Comparison of ENCODE assay signal across 1 cellular context in genomic region chr22:38317995-38318715, GRCh38.
TF ChIP-seq lines count a peak whose summit lies in the region.

No MANE protein-coding gene starts in this region.

TF ChIP-seq in HepG2, 621 proteins besides CTCF, POLR2A, EP300 and RAD21 (continued from another document and continues in another):
- TF ChIP-seq, protein P1, sequence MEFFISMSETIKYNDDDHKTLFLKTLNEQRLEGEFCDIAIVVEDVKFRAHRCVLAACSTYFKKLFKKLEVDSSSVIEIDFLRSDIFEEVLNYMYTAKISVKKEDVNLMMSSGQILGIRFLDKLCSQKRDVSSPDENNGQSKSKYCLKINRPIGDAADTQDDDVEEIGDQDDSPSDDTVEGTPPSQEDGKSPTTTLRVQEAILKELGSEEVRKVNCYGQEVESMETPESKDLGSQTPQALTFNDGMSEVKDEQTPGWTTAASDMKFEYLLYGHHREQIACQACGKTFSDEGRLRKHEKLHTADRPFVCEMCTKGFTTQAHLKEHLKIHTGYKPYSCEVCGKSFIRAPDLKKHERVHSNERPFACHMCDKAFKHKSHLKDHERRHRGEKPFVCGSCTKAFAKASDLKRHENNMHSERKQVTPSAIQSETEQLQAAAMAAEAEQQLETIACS (CRISPR knock-in tag; IDR thresholded peaks at IDR 0.05): peak; percentile 66
- no peak for TF ChIP-seq ZBTB1 (CRISPR knock-in tag; IDR thresholded peaks at IDR 0.05; ENCODE audit: borderline replicate concordance)
- TF ChIP-seq, protein P2, sequence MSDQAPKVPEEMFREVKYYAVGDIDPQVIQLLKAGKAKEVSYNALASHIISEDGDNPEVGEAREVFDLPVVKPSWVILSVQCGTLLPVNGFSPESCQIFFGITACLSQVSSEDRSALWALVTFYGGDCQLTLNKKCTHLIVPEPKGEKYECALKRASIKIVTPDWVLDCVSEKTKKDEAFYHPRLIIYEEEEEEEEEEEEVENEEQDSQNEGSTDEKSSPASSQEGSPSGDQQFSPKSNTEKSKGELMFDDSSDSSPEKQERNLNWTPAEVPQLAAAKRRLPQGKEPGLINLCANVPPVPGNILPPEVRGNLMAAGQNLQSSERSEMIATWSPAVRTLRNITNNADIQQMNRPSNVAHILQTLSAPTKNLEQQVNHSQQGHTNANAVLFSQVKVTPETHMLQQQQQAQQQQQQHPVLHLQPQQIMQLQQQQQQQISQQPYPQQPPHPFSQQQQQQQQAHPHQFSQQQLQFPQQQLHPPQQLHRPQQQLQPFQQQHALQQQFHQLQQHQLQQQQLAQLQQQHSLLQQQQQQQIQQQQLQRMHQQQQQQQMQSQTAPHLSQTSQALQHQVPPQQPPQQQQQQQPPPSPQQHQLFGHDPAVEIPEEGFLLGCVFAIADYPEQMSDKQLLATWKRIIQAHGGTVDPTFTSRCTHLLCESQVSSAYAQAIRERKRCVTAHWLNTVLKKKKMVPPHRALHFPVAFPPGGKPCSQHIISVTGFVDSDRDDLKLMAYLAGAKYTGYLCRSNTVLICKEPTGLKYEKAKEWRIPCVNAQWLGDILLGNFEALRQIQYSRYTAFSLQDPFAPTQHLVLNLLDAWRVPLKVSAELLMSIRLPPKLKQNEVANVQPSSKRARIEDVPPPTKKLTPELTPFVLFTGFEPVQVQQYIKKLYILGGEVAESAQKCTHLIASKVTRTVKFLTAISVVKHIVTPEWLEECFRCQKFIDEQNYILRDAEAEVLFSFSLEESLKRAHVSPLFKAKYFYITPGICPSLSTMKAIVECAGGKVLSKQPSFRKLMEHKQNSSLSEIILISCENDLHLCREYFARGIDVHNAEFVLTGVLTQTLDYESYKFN (CRISPR knock-in tag; conservative IDR thresholded peaks at IDR 0.05): peak; percentile 40
- peak; percentile 54; the same call in 1 of the 2 replicates for TF ChIP-seq SNAPC2 (CRISPR knock-in tag; IDR thresholded peaks at IDR 0.05)
- no peak for TF ChIP-seq HES4 (CRISPR knock-in tag; IDR thresholded peaks at IDR 0.05; ENCODE audit: borderline replicate concordance)
- TF ChIP-seq ZNF607 (CRISPR knock-in tag; IDR thresholded peaks at IDR 0.05; ENCODE audit: borderline replicate concordance): no peak
- 0 out of 2 replicates have a peak, but pooled peaks have one; percentile 46 for TF ChIP-seq SMYD3 (CRISPR knock-in tag; IDR thresholded peaks at IDR 0.05)
- peak; percentile 68; the same call in 1 of the 2 replicates for TF ChIP-seq YEATS4 (CRISPR knock-in tag; IDR thresholded peaks at IDR 0.05; ENCODE audit: borderline replicate concordance)
- TF ChIP-seq, protein P3, sequence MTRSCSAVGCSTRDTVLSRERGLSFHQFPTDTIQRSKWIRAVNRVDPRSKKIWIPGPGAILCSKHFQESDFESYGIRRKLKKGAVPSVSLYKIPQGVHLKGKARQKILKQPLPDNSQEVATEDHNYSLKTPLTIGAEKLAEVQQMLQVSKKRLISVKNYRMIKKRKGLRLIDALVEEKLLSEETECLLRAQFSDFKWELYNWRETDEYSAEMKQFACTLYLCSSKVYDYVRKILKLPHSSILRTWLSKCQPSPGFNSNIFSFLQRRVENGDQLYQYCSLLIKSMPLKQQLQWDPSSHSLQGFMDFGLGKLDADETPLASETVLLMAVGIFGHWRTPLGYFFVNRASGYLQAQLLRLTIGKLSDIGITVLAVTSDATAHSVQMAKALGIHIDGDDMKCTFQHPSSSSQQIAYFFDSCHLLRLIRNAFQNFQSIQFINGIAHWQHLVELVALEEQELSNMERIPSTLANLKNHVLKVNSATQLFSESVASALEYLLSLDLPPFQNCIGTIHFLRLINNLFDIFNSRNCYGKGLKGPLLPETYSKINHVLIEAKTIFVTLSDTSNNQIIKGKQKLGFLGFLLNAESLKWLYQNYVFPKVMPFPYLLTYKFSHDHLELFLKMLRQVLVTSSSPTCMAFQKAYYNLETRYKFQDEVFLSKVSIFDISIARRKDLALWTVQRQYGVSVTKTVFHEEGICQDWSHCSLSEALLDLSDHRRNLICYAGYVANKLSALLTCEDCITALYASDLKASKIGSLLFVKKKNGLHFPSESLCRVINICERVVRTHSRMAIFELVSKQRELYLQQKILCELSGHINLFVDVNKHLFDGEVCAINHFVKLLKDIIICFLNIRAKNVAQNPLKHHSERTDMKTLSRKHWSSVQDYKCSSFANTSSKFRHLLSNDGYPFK (CRISPR knock-in tag; IDR thresholded peaks at IDR 0.05; ENCODE audit: borderline replicate concordance): no peak
- peak; percentile 10; the same call in 1 of the 2 replicates for TF ChIP-seq ZBTB2 (CRISPR knock-in tag; IDR thresholded peaks at IDR 0.05; ENCODE audit: low read depth)
- TF ChIP-seq NR2F6 (IDR thresholded peaks at IDR 0.05): no peak
- peak; percentile 25; the same call in 1 of the 2 replicates for TF ChIP-seq NR2F6 (CRISPR knock-in tag; IDR thresholded peaks at IDR 0.05)
- peak; percentile 83 for TF ChIP-seq DRAP1 (CRISPR knock-in tag; IDR thresholded peaks at IDR 0.05)
- TF ChIP-seq ETV6 (CRISPR knock-in tag; conservative IDR thresholded peaks at IDR 0.05): 0 out of 2 replicates have a peak, but pooled peaks have one; percentile 43
- no peak for TF ChIP-seq ZNF747 (CRISPR knock-in tag; IDR thresholded peaks at IDR 0.05; ENCODE audit: borderline replicate concordance)
- no peak for TF ChIP-seq ZBTB42 (CRISPR knock-in tag; IDR thresholded peaks at IDR 0.05)
- peak; percentile 88 for TF ChIP-seq MYC (CRISPR knock-in tag; IDR thresholded peaks at IDR 0.05; ENCODE audit: borderline replicate concordance)
- TF ChIP-seq ZKSCAN1 (IDR thresholded peaks at IDR 0.05; ENCODE audit: low read length): no peak
- TF ChIP-seq MAFG (CRISPR knock-in tag; IDR thresholded peaks at IDR 0.05): no peak
- TF ChIP-seq ZNF414 (CRISPR knock-in tag; IDR thresholded peaks at IDR 0.05): peak; percentile 76
- no peak for TF ChIP-seq SP2 (CRISPR knock-in tag; IDR thresholded peaks at IDR 0.05)
- no peak for TF ChIP-seq ZNF550 (CRISPR knock-in tag; IDR thresholded peaks at IDR 0.05; ENCODE audit: borderline replicate concordance)
- TF ChIP-seq SNRNP70 (IDR thresholded peaks at IDR 0.05; ENCODE audit: low read depth, low read length): no peak
- TF ChIP-seq MIXL1 (CRISPR knock-in tag; IDR thresholded peaks at IDR 0.05): no peak
- TF ChIP-seq ZNF7 (CRISPR knock-in tag; IDR thresholded peaks at IDR 0.05): no peak; the same call in 1 of the 2 replicates
- no peak for TF ChIP-seq ZBTB20 (CRISPR knock-in tag; IDR thresholded peaks at IDR 0.05; ENCODE audit: borderline replicate concordance, low read depth)
- peak; percentile 98 for TF ChIP-seq ZNF263 (CRISPR knock-in tag; IDR thresholded peaks at IDR 0.05)
- no peak for TF ChIP-seq HOXA9 (CRISPR knock-in tag; IDR thresholded peaks at IDR 0.05; ENCODE audit: borderline replicate concordance)
- no peak for TF ChIP-seq NPAS2 (CRISPR knock-in tag; IDR thresholded peaks at IDR 0.05; ENCODE audit: borderline replicate concordance)
- no peak for TF ChIP-seq ZNF230 (CRISPR knock-in tag; IDR thresholded peaks at IDR 0.05)
- TF ChIP-seq ZNF569 (CRISPR knock-in tag; IDR thresholded peaks at IDR 0.05; ENCODE audit: borderline replicate concordance): no peak
- peak; percentile 25; the same call in 1 of the 2 replicates for TF ChIP-seq ZNF232 (CRISPR knock-in tag; IDR thresholded peaks at IDR 0.05; ENCODE audit: borderline replicate concordance)
- no peak for TF ChIP-seq DNMT1 (CRISPR knock-in tag; IDR thresholded peaks at IDR 0.05)
- TF ChIP-seq ZNF678 (CRISPR knock-in tag; IDR thresholded peaks at IDR 0.05): no peak
- no peak for TF ChIP-seq SRSF4 (IDR thresholded peaks at IDR 0.05; ENCODE audit: low read depth, low read length, poor library complexity, severe bottlenecking)
- TF ChIP-seq ZBTB7A (CRISPR knock-in tag; IDR thresholded peaks at IDR 0.05): no peak
- TF ChIP-seq RBM39 (IDR thresholded peaks at IDR 0.05; ENCODE audit: low read depth, low read length, poor library complexity, severe bottlenecking): no peak
- no peak for TF ChIP-seq FIP1L1 (IDR thresholded peaks at IDR 0.05; ENCODE audit: borderline replicate concordance, insufficient read depth, low read depth, low read length)
- TF ChIP-seq ZNF33A (CRISPR knock-in tag; IDR thresholded peaks at IDR 0.05; ENCODE audit: borderline replicate concordance): no peak
- TF ChIP-seq MIER3 (CRISPR knock-in tag; IDR thresholded peaks at IDR 0.05; ENCODE audit: borderline replicate concordance): 0 out of 2 replicates have a peak, but pooled peaks have one; percentile 37
- peak; percentile 73 for TF ChIP-seq SALL1 (CRISPR knock-in tag; IDR thresholded peaks at IDR 0.05)
- TF ChIP-seq ZNF691 (CRISPR knock-in tag; IDR thresholded peaks at IDR 0.05; ENCODE audit: borderline replicate concordance, low read depth): 0 out of 2 replicates have a peak, but pooled peaks have one; percentile 13
- no peak for TF ChIP-seq ZNF331 (CRISPR knock-in tag; IDR thresholded peaks at IDR 0.05)
- no peak for TF ChIP-seq ZNF557 (CRISPR knock-in tag; IDR thresholded peaks at IDR 0.05)
- no peak for TF ChIP-seq NR2C2 (CRISPR knock-in tag; IDR thresholded peaks at IDR 0.05; ENCODE audit: borderline replicate concordance)
- TF ChIP-seq, protein P4, sequence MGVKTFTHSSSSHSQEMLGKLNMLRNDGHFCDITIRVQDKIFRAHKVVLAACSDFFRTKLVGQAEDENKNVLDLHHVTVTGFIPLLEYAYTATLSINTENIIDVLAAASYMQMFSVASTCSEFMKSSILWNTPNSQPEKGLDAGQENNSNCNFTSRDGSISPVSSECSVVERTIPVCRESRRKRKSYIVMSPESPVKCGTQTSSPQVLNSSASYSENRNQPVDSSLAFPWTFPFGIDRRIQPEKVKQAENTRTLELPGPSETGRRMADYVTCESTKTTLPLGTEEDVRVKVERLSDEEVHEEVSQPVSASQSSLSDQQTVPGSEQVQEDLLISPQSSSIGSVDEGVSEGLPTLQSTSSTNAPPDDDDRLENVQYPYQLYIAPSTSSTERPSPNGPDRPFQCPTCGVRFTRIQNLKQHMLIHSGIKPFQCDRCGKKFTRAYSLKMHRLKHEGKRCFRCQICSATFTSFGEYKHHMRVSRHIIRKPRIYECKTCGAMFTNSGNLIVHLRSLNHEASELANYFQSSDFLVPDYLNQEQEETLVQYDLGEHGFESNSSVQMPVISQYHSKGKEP (CRISPR knock-in tag; IDR thresholded peaks at IDR 0.05): no peak
- no peak for TF ChIP-seq ZNF234 (CRISPR knock-in tag; conservative IDR thresholded peaks at IDR 0.05)
- no peak for TF ChIP-seq ZNF670 (CRISPR knock-in tag; IDR thresholded peaks at IDR 0.05; ENCODE audit: borderline replicate concordance)
- TF ChIP-seq ZNF879 (CRISPR knock-in tag; IDR thresholded peaks at IDR 0.05): no peak
- TF ChIP-seq, protein P5, sequence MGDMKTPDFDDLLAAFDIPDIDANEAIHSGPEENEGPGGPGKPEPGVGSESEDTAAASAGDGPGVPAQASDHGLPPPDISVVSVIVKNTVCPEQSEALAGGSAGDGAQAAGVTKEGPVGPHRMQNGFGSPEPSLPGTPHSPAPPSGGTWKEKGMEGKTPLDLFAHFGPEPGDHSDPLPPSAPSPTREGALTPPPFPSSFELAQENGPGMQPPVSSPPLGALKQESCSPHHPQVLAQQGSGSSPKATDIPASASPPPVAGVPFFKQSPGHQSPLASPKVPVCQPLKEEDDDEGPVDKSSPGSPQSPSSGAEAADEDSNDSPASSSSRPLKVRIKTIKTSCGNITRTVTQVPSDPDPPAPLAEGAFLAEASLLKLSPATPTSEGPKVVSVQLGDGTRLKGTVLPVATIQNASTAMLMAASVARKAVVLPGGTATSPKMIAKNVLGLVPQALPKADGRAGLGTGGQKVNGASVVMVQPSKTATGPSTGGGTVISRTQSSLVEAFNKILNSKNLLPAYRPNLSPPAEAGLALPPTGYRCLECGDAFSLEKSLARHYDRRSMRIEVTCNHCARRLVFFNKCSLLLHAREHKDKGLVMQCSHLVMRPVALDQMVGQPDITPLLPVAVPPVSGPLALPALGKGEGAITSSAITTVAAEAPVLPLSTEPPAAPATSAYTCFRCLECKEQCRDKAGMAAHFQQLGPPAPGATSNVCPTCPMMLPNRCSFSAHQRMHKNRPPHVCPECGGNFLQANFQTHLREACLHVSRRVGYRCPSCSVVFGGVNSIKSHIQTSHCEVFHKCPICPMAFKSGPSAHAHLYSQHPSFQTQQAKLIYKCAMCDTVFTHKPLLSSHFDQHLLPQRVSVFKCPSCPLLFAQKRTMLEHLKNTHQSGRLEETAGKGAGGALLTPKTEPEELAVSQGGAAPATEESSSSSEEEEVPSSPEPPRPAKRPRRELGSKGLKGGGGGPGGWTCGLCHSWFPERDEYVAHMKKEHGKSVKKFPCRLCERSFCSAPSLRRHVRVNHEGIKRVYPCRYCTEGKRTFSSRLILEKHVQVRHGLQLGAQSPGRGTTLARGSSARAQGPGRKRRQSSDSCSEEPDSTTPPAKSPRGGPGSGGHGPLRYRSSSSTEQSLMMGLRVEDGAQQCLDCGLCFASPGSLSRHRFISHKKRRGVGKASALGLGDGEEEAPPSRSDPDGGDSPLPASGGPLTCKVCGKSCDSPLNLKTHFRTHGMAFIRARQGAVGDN (CRISPR knock-in tag; IDR thresholded peaks at IDR 0.05): peak; percentile 66
- no peak for TF ChIP-seq FLYWCH1 (CRISPR knock-in tag; IDR thresholded peaks at IDR 0.05)
- TF ChIP-seq, protein P6, sequence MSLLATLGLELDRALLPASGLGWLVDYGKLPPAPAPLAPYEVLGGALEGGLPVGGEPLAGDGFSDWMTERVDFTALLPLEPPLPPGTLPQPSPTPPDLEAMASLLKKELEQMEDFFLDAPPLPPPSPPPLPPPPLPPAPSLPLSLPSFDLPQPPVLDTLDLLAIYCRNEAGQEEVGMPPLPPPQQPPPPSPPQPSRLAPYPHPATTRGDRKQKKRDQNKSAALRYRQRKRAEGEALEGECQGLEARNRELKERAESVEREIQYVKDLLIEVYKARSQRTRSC (CRISPR knock-in tag; IDR thresholded peaks at IDR 0.05; ENCODE audit: low read depth): no peak
